ENCODE assay signal across 11 cellular contexts in genomic region chr12:27592548-27592947, GRCh38.
DNase-seq lines count a peak whose midpoint lies in the region; ATAC-seq and TF ChIP-seq lines count a peak whose summit lies in the region.
"Had no signal": no experiment of that assay in that cellular context is flagged by ENCODE, and none has a peak within 500 bp of the region (broad histone marks: within the 10 kb centered on the region; RNA-seq: fewer than 3 reads in every experiment).

No MANE protein-coding gene starts in this region.

- CTCF ChIA-PET in activated CD4-positive, alpha-beta T cell treated with anti-CD3 and anti-CD28 coated beads for 36 hours (lab: Charles Lee) = no interaction called here

- H3K36me3 Mint-ChIP-seq in activated CD4-positive, alpha-beta T cell treated with anti-CD3 and anti-CD28 coated beads for 36 hours (ENCODE audit: low read depth) = no peaks in the 10 kb centered on the region

- peak overlapping the region; percentile 54 to 64 for H3K27ac ChIP-seq in ascending aorta
- peak overlapping the region; percentile 52 to 57 for H3K27ac ChIP-seq in tibial artery

- peaks cover 2% of the 10 kb centered on the region for H3K9me3 Mint-ChIP-seq in activated CD4-positive, alpha-beta T cell treated with anti-CD3 and anti-CD28 coated beads for 36 hours (ENCODE audit: low read depth)
- H3K9me3 Mint-ChIP-seq: stimulated activated naive B cell treated with anti-CD40 and anti-IgM and Interleukin-4, amounts not matched to agents 10 μg/mL and 1 μg/mL and 100 μg/mL, for 72 hours had no signal

- TF ChIP-seq CTCF in ascending aorta (IDR thresholded peaks at IDR 0.05) = no peak
- TF ChIP-seq CTCF in tibial artery (IDR thresholded peaks at IDR 0.05) = no peak

- no peak overlapping the region for H3K4me3 Mint-ChIP-seq in activated CD4-positive, alpha-beta T cell treated with anti-CD3 and anti-CD28 coated beads for 36 hours
- H3K4me3 Mint-ChIP-seq: neural crest cell; stimulated activated naive B cell treated with anti-CD40 and anti-IgM and Interleukin-4, amounts not matched to agents 10 μg/mL and 1 μg/mL and 100 μg/mL, for 72 hours had no signal

- H3K27me3 ChIP-seq in ascending aorta = no peaks in the 10 kb centered on the region
- H3K27me3 ChIP-seq in tibial artery = no peaks in the 10 kb centered on the region

- H3K4me1 ChIP-seq in ascending aorta (peaks cover 2 to 26% of the 10 kb centered on the region in 2 donors), tibial artery (peaks cover 0 to 22% (median 7%) of the 10 kb centered on the region in 4 donors)

- H3K27me3 Mint-ChIP-seq in activated CD4-positive, alpha-beta T cell treated with anti-CD3 and anti-CD28 coated beads for 36 hours = peaks cover 2% of the 10 kb centered on the region
- H3K27me3 Mint-ChIP-seq: stimulated activated naive B cell treated with anti-CD40 and anti-IgM and Interleukin-4, amounts not matched to agents 10 μg/mL and 1 μg/mL and 100 μg/mL, for 72 hours had no signal

- POLR2A ChIA-PET in activated CD4-positive, alpha-beta T cell treated with anti-CD3 and anti-CD28 coated beads for 36 hours (lab: Charles Lee) = no interaction called here

- in situ Hi-C loops in KBM-7 (cut with MboI; ENCODE audit: low pct_unique_long_range_greater_than_20kb, low sequenced_read_pairs) = no loop called here

- H3K27ac Mint-ChIP-seq in activated CD4-positive, alpha-beta T cell treated with anti-CD3 and anti-CD28 coated beads for 36 hours = no peak overlapping the region
- H3K27ac Mint-ChIP-seq: stimulated activated naive B cell treated with anti-CD40 and anti-IgM and Interleukin-4, amounts not matched to agents 10 μg/mL and 1 μg/mL and 100 μg/mL, for 72 hours had no signal

- intact Hi-C loops in activated CD4-positive, alpha-beta T cell treated with anti-CD3 and anti-CD28 coated beads for 36 hours (cut with DNase I, micrococcal nuclease) = no loop called here
- intact Hi-C loops in ascending aorta (cut with DNase I) (loop anchor here (2.0 to 5.0 kb wide), 2 partner anchors 35 to 44 kb away; no protein-coding TSS in a partner anchor), tibial artery (cut with DNase I; ENCODE audit: low total_unique reads) (no loop called here)

- H3K36me3 ChIP-seq in ascending aorta (no peaks in the 10 kb centered on the region), tibial artery (no peaks in the 10 kb centered on the region)

- H3K9me3 ChIP-seq in ascending aorta (no peaks in the 10 kb centered on the region), tibial artery (no peaks in the 10 kb centered on the region)

- peak; percentile 16 for ATAC-seq in activated CD4-positive, alpha-beta T cell treated with anti-CD3 and anti-CD28 coated beads for 36 hours
- ATAC-seq in GM18907 (IDR thresholded peaks at IDR 0.05; ENCODE audit: unreplicated experiment) = no peak
- ATAC-seq: stimulated activated naive B cell treated with anti-CD40 and anti-IgM and Interleukin-4, amounts not matched to agents 10 μg/mL and 1 μg/mL and 100 μg/mL, for 72 hours had no signal

- H3K4me3 ChIP-seq in ascending aorta (no peak overlapping the region), tibial artery (no peak overlapping the region)

- DNase-seq in activated CD4-positive, alpha-beta T cell treated with anti-CD3 and anti-CD28 coated beads for 36 hours = peak; percentile 25
- DNase-seq in activated CD4-positive, alpha-beta T cell treated with anti-CD3 and anti-CD28 coated beads for 1 hour = no peak
- DNase-seq in ascending aorta (ENCODE audit: low spot score in 2 of 2) (peak in 1 of 2 donors; percentile 86), hepatic stellate cell (ENCODE audit: low spot score) (peak; percentile 66), tibial artery (peak in 1 of 2 donors; percentile 36), mesenteric fat pad (ENCODE audit: low spot score) (no peak), KBM-7 (no peak)
- DNase-seq: effector CD8-positive, alpha-beta T cell; stimulated activated naive B cell treated with anti-CD40 and anti-IgM and Interleukin-4, amounts not matched to agents 10 μg/mL and 1 μg/mL and 100 μg/mL, for 72 hours had no signal

- peaks cover 15% of the 10 kb centered on the region for H3K4me1 Mint-ChIP-seq in activated CD4-positive, alpha-beta T cell treated with anti-CD3 and anti-CD28 coated beads for 36 hours

Comparison
In these comparisons a context has a peak if more than half of its experiments do, and no peak if none do; other contexts are left out.
1. DNase-seq: peak in activated CD4-positive, alpha-beta T cell treated with anti-CD3 and anti-CD28 coated beads for 36 hours (single experiment) and hepatic stellate cell (single experiment); none in activated CD4-positive, alpha-beta T cell treated with anti-CD3 and anti-CD28 coated beads for 1 hour (single experiment), mesenteric fat pad (single experiment) and KBM-7 (single experiment).